Comparison of ENCODE assay signal across 26 cellular contexts in the genomic region with DNA sequence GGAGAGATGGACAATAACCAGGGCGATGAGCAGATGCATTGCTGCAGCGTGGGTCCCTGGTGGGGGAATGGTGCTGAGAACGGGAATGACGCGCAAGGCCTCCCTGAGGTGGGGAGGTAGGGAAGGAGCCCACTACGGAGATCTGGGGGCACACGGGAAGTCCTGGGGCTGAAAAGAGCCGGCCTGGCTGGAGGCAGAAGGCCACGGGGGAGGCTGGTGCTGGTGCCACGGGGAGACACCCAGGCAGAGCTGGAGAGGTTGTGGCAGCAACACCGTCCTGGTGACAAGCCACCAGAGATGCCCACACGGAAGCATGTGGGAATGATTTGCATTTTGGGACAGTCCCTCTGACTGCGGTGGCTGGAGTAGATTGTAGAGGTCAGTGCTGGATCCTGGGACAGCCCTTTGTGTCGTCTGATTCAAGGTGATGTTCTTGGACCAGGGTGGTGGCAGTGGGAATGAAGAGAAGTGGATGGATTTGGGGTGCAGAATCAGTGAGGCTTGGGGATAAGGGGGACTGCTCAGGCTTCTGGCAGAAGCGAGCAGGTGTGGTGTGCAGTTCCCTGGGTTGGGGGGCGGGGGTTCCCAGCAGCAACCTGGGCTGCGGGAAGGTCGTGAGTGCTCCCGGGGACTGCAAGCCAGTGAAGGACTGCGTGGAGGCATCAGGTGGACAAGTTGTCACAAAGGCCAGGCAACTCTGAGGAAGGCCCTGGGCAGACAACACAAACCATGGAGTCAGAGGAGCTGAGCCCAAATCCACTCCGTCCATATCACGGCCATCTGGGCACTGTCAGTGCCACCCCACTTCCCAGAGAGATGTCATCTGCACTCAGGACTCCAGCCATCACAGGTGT.
"Had no signal": no experiment of that assay in that cellular context is flagged by ENCODE, and none has a peak within 500 bp of the region (broad histone marks: within the 10 kb centered on the region; RNA-seq: fewer than 3 reads in every experiment).

No MANE protein-coding gene starts in this region.

- H3K36me3 Mint-ChIP-seq: activated naive CD4-positive, alpha-beta T cell treated with anti-CD3 and anti-CD28 coated beads, Interleukin-2, amount 10 ng/mL, durations not matched to agents 7 days and 5 days; T-cell had no signal

- H3K36me3 ChIP-seq: heart left ventricle, vagina, WERI-Rb-1 had no signal

- H3K9me3 Mint-ChIP-seq: activated CD4-positive, alpha-beta T cell treated with anti-CD3 and anti-CD28 coated beads, Interleukin-2, amount 10 ng/mL, durations not matched to agents 7 days and 5 days; activated naive CD4-positive, alpha-beta T cell treated with anti-CD3 and anti-CD28 coated beads, Interleukin-2, amount 10 ng/mL, durations not matched to agents 7 days and 5 days; nephron progenitor cell; T-cell; T-helper 2 cell treated with Interferon-gamma antibody and Interleukin-4, amounts not matched to agents 5 μg/mL and 100 μg/mL, for 36 hours had no signal

- H3K4me1 Mint-ChIP-seq: activated naive CD4-positive, alpha-beta T cell treated with anti-CD3 and anti-CD28 coated beads, Interleukin-2, amount 10 ng/mL, durations not matched to agents 7 days and 5 days; endodermal cell had no signal

- H3K9me3 ChIP-seq: body of pancreas, heart left ventricle, mucosa of descending colon, testis, vagina had no signal

- H3K4me3 Mint-ChIP-seq: activated CD4-positive, alpha-beta T cell treated with anti-CD3 and anti-CD28 coated beads, Interleukin-2, amount 10 ng/mL, durations not matched to agents 7 days and 5 days; activated CD8-positive, alpha-beta T cell treated with anti-CD3 and anti-CD28 coated beads, Interleukin-2, amount 10 ng/mL, durations not matched to agents 7 days and 5 days; activated naive CD4-positive, alpha-beta T cell treated with anti-CD3 and anti-CD28 coated beads, Interleukin-2, amount 10 ng/mL, durations not matched to agents 7 days and 5 days; endodermal cell; nephron progenitor cell; T-cell; T-helper 2 cell treated with Interferon-gamma antibody and Interleukin-4, amounts not matched to agents 5 μg/mL and 100 μg/mL, for 36 hours had no signal

- H3K27me3 ChIP-seq: body of pancreas, testis, vagina had no signal

- H3K27ac Mint-ChIP-seq: activated CD4-positive, alpha-beta T cell treated with anti-CD3 and anti-CD28 coated beads, Interleukin-2, amount 10 ng/mL, durations not matched to agents 7 days and 5 days; activated CD8-positive, alpha-beta T cell treated with anti-CD3 and anti-CD28 coated beads, Interleukin-2, amount 10 ng/mL, durations not matched to agents 7 days and 5 days; activated naive CD4-positive, alpha-beta T cell treated with anti-CD3 and anti-CD28 coated beads, Interleukin-2, amount 10 ng/mL, durations not matched to agents 7 days and 5 days; endodermal cell; nephron progenitor cell; T-cell; T-helper 2 cell treated with Interferon-gamma antibody and Interleukin-4, amounts not matched to agents 5 μg/mL and 100 μg/mL, for 36 hours had no signal

- H3K4me1 ChIP-seq: testis, vagina had no signal

- H3K27ac ChIP-seq: body of pancreas, dorsolateral prefrontal cortex, epithelial cell of prostate, heart left ventricle, testis, vagina, WERI-Rb-1 had no signal

- ATAC-seq: activated CD8-positive, alpha-beta T cell treated with anti-CD3 and anti-CD28 coated beads, Interleukin-2, amount 10 ng/mL, durations not matched to agents 7 days and 5 days; body of pancreas; left colon; mucosa of descending colon; T-cell had no signal

- H3K4me3 ChIP-seq: body of pancreas, dorsolateral prefrontal cortex, heart left ventricle, mucosa of descending colon, testis, vagina had no signal

- DNase-seq: activated CD4-positive, alpha-beta T cell treated with anti-CD3 and anti-CD28 coated beads, Interleukin-2, amount 10 ng/mL, durations not matched to agents 7 days and 5 days; activated CD4-positive, CD25-positive, alpha-beta regulatory T cell treated with anti-CD3 and anti-CD28 coated beads, Interleukin-2, amount 50 U/mL, for 72 hours; activated CD8-positive, alpha-beta T cell treated with anti-CD3 and anti-CD28 coated beads, Interleukin-2, amount 10 ng/mL, durations not matched to agents 7 days and 5 days; activated naive CD4-positive, alpha-beta T cell treated with anti-CD3 and anti-CD28 coated beads, Interleukin-2, amount 10 ng/mL, durations not matched to agents 7 days and 5 days; activated T-cell treated with anti-CD3 and anti-CD28 coated beads, Interleukin-2, amount 50 U/mL, for 48 hours; anterior cingulate cortex; body of pancreas; caudate nucleus; dorsolateral prefrontal cortex; endodermal cell; heart left ventricle; left colon; mesenchymal stem cell; mucosa of descending colon; nephron progenitor cell; occipital lobe; posterior cingulate gyrus; stimulated activated CD4-positive, alpha-beta T cell treated with anti-CD3 and anti-CD28 coated beads, Interleukin-4, amount 100 ng/mL, for 1 hour; stimulated activated naive CD4-positive, alpha-beta T cell; T-cell; testis; trophoblast cell; WERI-Rb-1 had no signal
